Comparison of ENCODE assay signal across 24 cellular contexts in the genomic region with DNA sequence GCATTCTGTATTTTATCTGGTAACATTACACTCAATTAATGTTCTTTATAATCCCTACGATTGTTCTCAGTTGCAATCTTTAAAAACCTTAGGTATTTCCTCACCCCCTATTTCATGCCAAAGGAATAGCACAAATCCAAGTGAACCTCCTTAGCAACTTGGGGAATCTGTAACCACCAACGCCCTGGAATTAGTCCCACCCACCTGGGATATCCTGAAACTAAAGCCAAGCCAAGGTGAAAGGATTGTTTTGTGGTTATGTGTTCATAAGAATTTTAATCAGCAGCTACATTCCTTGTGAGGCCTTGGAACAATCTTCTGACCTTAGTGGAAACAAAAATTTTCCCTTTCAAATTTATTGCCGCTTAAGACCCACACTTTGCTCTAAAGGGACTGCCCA.
"Had no signal": no experiment of that assay in that cellular context is flagged by ENCODE, and none has a peak within 500 bp of the region (broad histone marks: within the 10 kb centered on the region; RNA-seq: fewer than 3 reads in every experiment).

No MANE protein-coding gene starts in this region.

- H3K4me3 ChIP-seq: adrenal gland, MG63, SJSA1 had no signal

- H3K27ac ChIP-seq: adrenal gland, SJSA1 had no signal

- DNase-seq: activated CD4-positive, alpha-beta memory T cell treated with anti-CD3 and anti-CD28 coated beads for 36 hours; activated CD4-positive, alpha-beta T cell treated with anti-CD3 and anti-CD28 coated beads for 36 hours; activated CD4-positive, alpha-beta T cell treated with anti-CD3 and anti-CD28 coated beads, Interleukin-2, amount 50 U/mL, for 1 hour; activated CD8-positive, alpha-beta memory T cell treated with anti-CD3 and anti-CD28 coated beads, Interleukin-2, amount 50 U/mL, for 4 hours; activated gamma-delta T cell treated with Interleukin-2 at 50 U/mL for 16 hours; activated naive CD4-positive, alpha-beta T cell treated with anti-CD3 and anti-CD28 coated beads for 36 hours; activated T-cell treated with anti-CD3 and anti-CD28 coated beads for 4 hours; activated T-cell treated with anti-CD3 and anti-CD28 coated beads, Interleukin-2, amount 50 U/mL, for 4 hours; adrenal gland; Karpas-422; KBM-7; MG63; NCI-H1092; NCI-H1436 treated with DMSO at 0.1 percent for 48 hours; NCI-H1694 treated with DMSO at 0.1 percent for 48 hours; NCI-H2029; NCI-H526; NCI-H748 treated with DMSO at 0.1 percent for 48 hours; NK-92 treated with Interleukin-12 subunit alpha and Interleukin-12 subunit beta, amount 100 ng/mL, for 24 hours; PC-3; SHP77; SK-N-SH had no signal

- H3K27me3 ChIP-seq: adrenal gland, MG63, SJSA1 had no signal

- H3K9me3 ChIP-seq: adrenal gland, MG63, SJSA1, SK-N-SH had no signal

- H3K36me3 ChIP-seq: adrenal gland, MG63, SJSA1 had no signal

- H3K4me2 ChIP-seq: SK-N-SH had no signal

- H3K9me2 ChIP-seq: SK-N-SH had no signal

- H3K4me1 ChIP-seq: adrenal gland had no signal

- ATAC-seq: activated CD4-positive, alpha-beta T cell treated with anti-CD3 and anti-CD28 coated beads for 36 hours; activated naive CD4-positive, alpha-beta T cell treated with anti-CD3 and anti-CD28 coated beads, Interleukin-2, amount 50 U/mL, for 72 hours; activated T-cell treated with anti-CD3 and anti-CD28 coated beads, Interleukin-2, amount 50 U/mL, for 4 hours; PC-3 had no signal
